In the genomic region with DNA sequence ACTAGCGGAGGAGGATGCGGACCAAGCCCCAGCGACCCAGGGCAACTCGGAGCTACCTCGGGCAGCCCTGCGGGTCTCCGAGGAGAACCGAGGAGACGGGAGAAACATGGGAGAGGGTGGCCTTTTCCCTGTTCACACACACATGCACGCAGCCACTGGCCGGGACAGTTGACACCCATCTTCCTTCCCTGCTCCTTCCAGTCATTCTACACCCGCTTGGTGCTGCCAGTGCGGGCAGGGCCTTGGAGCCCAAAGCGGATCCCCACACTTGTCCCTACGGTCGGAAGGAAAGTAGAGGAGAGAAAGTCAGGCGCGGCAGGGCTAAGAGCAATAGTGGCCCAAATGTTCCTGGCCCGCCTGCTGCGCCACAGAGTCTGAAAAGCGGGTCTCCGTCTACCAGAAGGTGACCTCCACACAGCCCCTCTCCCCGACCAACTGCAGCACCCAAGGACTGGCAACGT, we compare ENCODE assay signal across 1 cellular context.
TF ChIP-seq lines count a peak whose summit lies in the region.

No MANE protein-coding gene starts in this region.

TF ChIP-seq in K562, 482 proteins besides CTCF, POLR2A, EP300 and RAD21 (continued from another document):
- TF ChIP-seq ZNF512 (tag; IDR thresholded peaks at IDR 0.05) = 0 out of 2 replicates have a peak, but pooled peaks have one; percentile 13
- TF ChIP-seq, protein P1, sequence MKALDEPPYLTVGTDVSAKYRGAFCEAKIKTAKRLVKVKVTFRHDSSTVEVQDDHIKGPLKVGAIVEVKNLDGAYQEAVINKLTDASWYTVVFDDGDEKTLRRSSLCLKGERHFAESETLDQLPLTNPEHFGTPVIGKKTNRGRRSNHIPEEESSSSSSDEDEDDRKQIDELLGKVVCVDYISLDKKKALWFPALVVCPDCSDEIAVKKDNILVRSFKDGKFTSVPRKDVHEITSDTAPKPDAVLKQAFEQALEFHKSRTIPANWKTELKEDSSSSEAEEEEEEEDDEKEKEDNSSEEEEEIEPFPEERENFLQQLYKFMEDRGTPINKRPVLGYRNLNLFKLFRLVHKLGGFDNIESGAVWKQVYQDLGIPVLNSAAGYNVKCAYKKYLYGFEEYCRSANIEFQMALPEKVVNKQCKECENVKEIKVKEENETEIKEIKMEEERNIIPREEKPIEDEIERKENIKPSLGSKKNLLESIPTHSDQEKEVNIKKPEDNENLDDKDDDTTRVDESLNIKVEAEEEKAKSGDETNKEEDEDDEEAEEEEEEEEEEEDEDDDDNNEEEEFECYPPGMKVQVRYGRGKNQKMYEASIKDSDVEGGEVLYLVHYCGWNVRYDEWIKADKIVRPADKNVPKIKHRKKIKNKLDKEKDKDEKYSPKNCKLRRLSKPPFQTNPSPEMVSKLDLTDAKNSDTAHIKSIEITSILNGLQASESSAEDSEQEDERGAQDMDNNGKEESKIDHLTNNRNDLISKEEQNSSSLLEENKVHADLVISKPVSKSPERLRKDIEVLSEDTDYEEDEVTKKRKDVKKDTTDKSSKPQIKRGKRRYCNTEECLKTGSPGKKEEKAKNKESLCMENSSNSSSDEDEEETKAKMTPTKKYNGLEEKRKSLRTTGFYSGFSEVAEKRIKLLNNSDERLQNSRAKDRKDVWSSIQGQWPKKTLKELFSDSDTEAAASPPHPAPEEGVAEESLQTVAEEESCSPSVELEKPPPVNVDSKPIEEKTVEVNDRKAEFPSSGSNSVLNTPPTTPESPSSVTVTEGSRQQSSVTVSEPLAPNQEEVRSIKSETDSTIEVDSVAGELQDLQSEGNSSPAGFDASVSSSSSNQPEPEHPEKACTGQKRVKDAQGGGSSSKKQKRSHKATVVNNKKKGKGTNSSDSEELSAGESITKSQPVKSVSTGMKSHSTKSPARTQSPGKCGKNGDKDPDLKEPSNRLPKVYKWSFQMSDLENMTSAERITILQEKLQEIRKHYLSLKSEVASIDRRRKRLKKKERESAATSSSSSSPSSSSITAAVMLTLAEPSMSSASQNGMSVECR (CRISPR knock-in tag; IDR thresholded peaks at IDR 0.05) = 0 out of 2 replicates have a peak, but pooled peaks have one; percentile 6
